Comparison of ENCODE assay signal across 1 cellular context in the genomic region with DNA sequence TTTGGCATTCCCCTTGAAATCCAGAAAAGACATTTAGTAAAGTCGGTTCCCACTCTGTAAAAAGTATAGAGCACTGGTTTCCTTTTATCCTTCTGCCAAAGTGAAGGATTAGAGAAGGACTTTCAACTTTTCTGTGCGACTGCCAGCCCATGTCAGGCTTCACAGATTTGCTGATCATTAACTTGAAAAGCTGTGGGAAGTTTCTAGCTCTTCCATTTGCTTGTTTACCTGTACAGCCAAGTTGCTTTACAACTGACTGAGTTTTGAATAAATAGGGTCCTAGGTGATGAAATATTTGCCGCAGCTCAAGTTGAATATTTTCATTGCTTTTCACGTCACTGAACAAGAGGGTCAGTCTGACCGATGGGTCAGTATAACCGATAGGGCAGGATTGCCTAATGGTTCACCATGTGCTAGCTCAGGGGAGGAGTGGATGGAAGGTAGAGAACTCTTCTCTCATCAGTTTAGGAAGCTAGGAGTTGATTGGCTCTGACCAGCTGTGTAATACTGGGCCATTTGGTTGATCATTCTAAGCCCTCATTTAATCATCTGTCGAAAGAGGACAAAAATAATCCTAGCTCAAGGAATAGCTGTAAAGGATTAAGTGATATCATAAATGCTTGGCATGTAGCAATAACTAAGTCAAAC.
TF ChIP-seq lines count a peak whose summit lies in the region.

No MANE protein-coding gene starts in this region.

TF ChIP-seq in HepG2, 621 proteins besides CTCF, POLR2A, EP300 and RAD21 (continued from another document and continues in another):
- TF ChIP-seq, protein P1, sequence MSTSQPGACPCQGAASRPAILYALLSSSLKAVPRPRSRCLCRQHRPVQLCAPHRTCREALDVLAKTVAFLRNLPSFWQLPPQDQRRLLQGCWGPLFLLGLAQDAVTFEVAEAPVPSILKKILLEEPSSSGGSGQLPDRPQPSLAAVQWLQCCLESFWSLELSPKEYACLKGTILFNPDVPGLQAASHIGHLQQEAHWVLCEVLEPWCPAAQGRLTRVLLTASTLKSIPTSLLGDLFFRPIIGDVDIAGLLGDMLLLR (CRISPR knock-in tag; IDR thresholded peaks at IDR 0.05): no peak
- TF ChIP-seq MBD4 (IDR thresholded peaks at IDR 0.05; ENCODE audit: borderline replicate concordance, low read length) (peak; percentile 71; the same call in 1 of the 2 replicates), XRCC5 (optimal IDR thresholded peaks at IDR 0.05; ENCODE audit: low read length) (no peak), IRF2 (CRISPR knock-in tag; IDR thresholded peaks at IDR 0.05) (no peak), CREB1 (IDR thresholded peaks at IDR 0.05) (peak; percentile 77), CREB1 (CRISPR knock-in tag; IDR thresholded peaks at IDR 0.05) (peak; percentile 93), TRIM24 (CRISPR knock-in tag; IDR thresholded peaks at IDR 0.05) (no peak), KMT2A (CRISPR knock-in tag; IDR thresholded peaks at IDR 0.05) (no peak), ZNF710 (CRISPR knock-in tag; IDR thresholded peaks at IDR 0.05; ENCODE audit: borderline replicate concordance) (peak; percentile 83), HNRNPLL (IDR thresholded peaks at IDR 0.05; ENCODE audit: low read depth, low read length, poor library complexity, severe bottlenecking) (no peak), STAT6 (CRISPR knock-in tag; IDR thresholded peaks at IDR 0.05; ENCODE audit: borderline replicate concordance) (0 out of 2 replicates have a peak, but pooled peaks have one; percentile 43), SRSF4 (IDR thresholded peaks at IDR 0.05; ENCODE audit: low read depth, low read length, poor library complexity, severe bottlenecking) (no peak), ZNF138 (CRISPR knock-in tag; IDR thresholded peaks at IDR 0.05; ENCODE audit: low read depth) (no peak), HMG20B (CRISPR knock-in tag; conservative IDR thresholded peaks at IDR 0.05) (no peak), ZNF207 (IDR thresholded peaks at IDR 0.05; ENCODE audit: borderline replicate concordance) (no peak), MIXL1 (CRISPR knock-in tag; IDR thresholded peaks at IDR 0.05) (peak; percentile 53; the same call in 1 of the 2 replicates), MLX (CRISPR knock-in tag; IDR thresholded peaks at IDR 0.05) (no peak), ZNF180 (CRISPR knock-in tag; IDR thresholded peaks at IDR 0.05; ENCODE audit: borderline replicate concordance, low read depth) (no peak), ZFP1 (CRISPR knock-in tag; IDR thresholded peaks at IDR 0.05) (peak; percentile 72; the same call in 1 of the 2 replicates), CEBPB (IDR thresholded peaks at IDR 0.05; ENCODE audit: borderline replicate concordance, low read depth, low read length) (peak; percentile 87), ZNF292 (CRISPR knock-in tag; IDR thresholded peaks at IDR 0.05; ENCODE audit: borderline replicate concordance, low read depth) (peak; percentile 70; the same call in 1 of the 2 replicates), PCBP1 (IDR thresholded peaks at IDR 0.05; ENCODE audit: borderline replicate concordance, low read depth, low read length) (no peak), SP2 (CRISPR knock-in tag; IDR thresholded peaks at IDR 0.05) (no peak), NCOA5 (CRISPR knock-in tag; IDR thresholded peaks at IDR 0.05) (no peak), ZBTB7A (CRISPR knock-in tag; IDR thresholded peaks at IDR 0.05) (0 out of 2 replicates have a peak, but pooled peaks have one; percentile 38), ZNF577 (CRISPR knock-in tag; IDR thresholded peaks at IDR 0.05; ENCODE audit: borderline replicate concordance, low read depth) (no peak), ZFP36L1 (CRISPR knock-in tag; IDR thresholded peaks at IDR 0.05) (no peak; the same call in 1 of the 2 replicates), CHCHD3 (CRISPR knock-in tag; IDR thresholded peaks at IDR 0.05) (no peak), ZNF350 (CRISPR knock-in tag; IDR thresholded peaks at IDR 0.05; ENCODE audit: borderline replicate concordance, low read depth) (no peak), GTF2F1 (IDR thresholded peaks at IDR 0.05; ENCODE audit: low read length) (no peak), NONO (IDR thresholded peaks at IDR 0.05) (no peak), NONO (CRISPR knock-in tag; conservative IDR thresholded peaks at IDR 0.05) (peak; percentile 53; the same call in 1 of the 2 replicates), MEF2D (CRISPR knock-in tag; IDR thresholded peaks at IDR 0.05) (peak; percentile 65; the same call in 1 of the 2 replicates), ZNF883 (CRISPR knock-in tag; IDR thresholded peaks at IDR 0.05; ENCODE audit: not compliant biosample characterization) (no peak), DMAP1 (CRISPR knock-in tag; IDR thresholded peaks at IDR 0.05) (peak; percentile 28; the same call in 1 of the 2 replicates), HNRNPH1 (optimal IDR thresholded peaks at IDR 0.05; ENCODE audit: low read depth, low read length) (no peak), ZBTB42 (CRISPR knock-in tag; IDR thresholded peaks at IDR 0.05) (no peak), RFX3 (CRISPR knock-in tag; IDR thresholded peaks at IDR 0.05) (no peak), EHMT2 (IDR thresholded peaks at IDR 0.05; ENCODE audit: borderline replicate concordance, low read depth, low read length) (peak; percentile 97), ZNF670 (CRISPR knock-in tag; IDR thresholded peaks at IDR 0.05; ENCODE audit: borderline replicate concordance) (peak; percentile 74; the same call in 1 of the 2 replicates), ZNF124 (CRISPR knock-in tag; IDR thresholded peaks at IDR 0.05) (peak; percentile 58; the same call in 1 of the 2 replicates), GATA4 (IDR thresholded peaks at IDR 0.05; ENCODE audit: borderline replicate concordance, low read depth) (peak; percentile 8; the same call in 1 of the 2 replicates), DZIP1 (CRISPR knock-in tag; IDR thresholded peaks at IDR 0.05) (no peak), ZNF24 (IDR thresholded peaks at IDR 0.05) (no peak), ZNF17 (CRISPR knock-in tag; IDR thresholded peaks at IDR 0.05) (peak; percentile 98), ZNF841 (CRISPR knock-in tag; IDR thresholded peaks at IDR 0.05; ENCODE audit: borderline replicate concordance) (no peak), SP4 (CRISPR knock-in tag; IDR thresholded peaks at IDR 0.05) (peak; percentile 37; the same call in 1 of the 2 replicates), ZNF333 (CRISPR knock-in tag; IDR thresholded peaks at IDR 0.05; ENCODE audit: borderline replicate concordance) (no peak), ZNF296 (CRISPR knock-in tag; conservative IDR thresholded peaks at IDR 0.05) (no peak), TAF15 (IDR thresholded peaks at IDR 0.05; ENCODE audit: low read depth, low read length, poor library complexity, severe bottlenecking) (no peak), ZNF253 (CRISPR knock-in tag; IDR thresholded peaks at IDR 0.05; ENCODE audit: borderline replicate concordance) (no peak), MAF1 (CRISPR knock-in tag; IDR thresholded peaks at IDR 0.05; ENCODE audit: borderline replicate concordance) (no peak), ZNF33B (CRISPR knock-in tag; IDR thresholded peaks at IDR 0.05) (no peak)
- TF ChIP-seq, protein P2, sequence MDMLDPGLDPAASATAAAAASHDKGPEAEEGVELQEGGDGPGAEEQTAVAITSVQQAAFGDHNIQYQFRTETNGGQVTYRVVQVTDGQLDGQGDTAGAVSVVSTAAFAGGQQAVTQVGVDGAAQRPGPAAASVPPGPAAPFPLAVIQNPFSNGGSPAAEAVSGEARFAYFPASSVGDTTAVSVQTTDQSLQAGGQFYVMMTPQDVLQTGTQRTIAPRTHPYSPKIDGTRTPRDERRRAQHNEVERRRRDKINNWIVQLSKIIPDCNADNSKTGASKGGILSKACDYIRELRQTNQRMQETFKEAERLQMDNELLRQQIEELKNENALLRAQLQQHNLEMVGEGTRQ (IDR thresholded peaks at IDR 0.05; ENCODE audit: low read depth, low read length): no peak
- TF ChIP-seq, protein P2 (CRISPR knock-in tag; IDR thresholded peaks at IDR 0.05; ENCODE audit: borderline replicate concordance): no peak
- TF ChIP-seq, protein P3, sequence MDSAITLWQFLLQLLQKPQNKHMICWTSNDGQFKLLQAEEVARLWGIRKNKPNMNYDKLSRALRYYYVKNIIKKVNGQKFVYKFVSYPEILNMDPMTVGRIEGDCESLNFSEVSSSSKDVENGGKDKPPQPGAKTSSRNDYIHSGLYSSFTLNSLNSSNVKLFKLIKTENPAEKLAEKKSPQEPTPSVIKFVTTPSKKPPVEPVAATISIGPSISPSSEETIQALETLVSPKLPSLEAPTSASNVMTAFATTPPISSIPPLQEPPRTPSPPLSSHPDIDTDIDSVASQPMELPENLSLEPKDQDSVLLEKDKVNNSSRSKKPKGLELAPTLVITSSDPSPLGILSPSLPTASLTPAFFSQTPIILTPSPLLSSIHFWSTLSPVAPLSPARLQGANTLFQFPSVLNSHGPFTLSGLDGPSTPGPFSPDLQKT (CRISPR knock-in tag; IDR thresholded peaks at IDR 0.05; ENCODE audit: borderline replicate concordance): no peak
- TF ChIP-seq, protein P4, sequence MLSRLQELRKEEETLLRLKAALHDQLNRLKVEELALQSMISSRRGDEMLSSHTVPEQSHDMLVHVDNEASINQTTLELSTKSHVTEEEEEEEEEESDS (CRISPR knock-in tag; IDR thresholded peaks at IDR 0.05; ENCODE audit: borderline replicate concordance): peak; percentile 75
